ENCODE assay signal across 3 cellular contexts in the genomic region with DNA sequence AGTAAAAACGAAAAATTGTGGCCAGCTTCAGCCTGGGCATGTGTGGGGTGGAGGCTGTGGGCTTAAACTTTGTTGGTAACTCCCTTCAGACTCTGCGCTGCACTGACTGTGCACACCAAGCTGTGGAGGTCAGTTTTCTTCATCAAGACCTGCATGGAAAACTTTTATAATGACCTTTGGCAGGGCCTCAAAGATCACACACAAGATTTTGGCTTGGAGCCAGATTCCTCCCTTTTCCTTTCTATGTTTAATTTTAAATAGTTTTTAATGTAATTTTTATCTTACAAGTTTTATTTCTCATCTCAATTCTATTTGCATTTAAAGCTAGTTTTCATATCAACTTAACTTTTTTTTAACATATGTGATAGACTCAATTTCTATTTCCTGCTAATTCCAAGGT.
A peak's percentile ranks its signal among the peaks of the same experiment; 100 is the strongest.
TF ChIP-seq lines count a peak whose summit lies in the region.

No MANE protein-coding gene starts in this region.

TF ChIP-seq in Ishikawa, 13 proteins besides CTCF, POLR2A, EP300 and RAD21:
- TF ChIP-seq FOXM1 (IDR thresholded peaks at IDR 0.05; ENCODE audit: borderline replicate concordance, low read depth), result no peak
- TF ChIP-seq ZBTB7A (IDR thresholded peaks at IDR 0.05; ENCODE audit: low read depth), result no peak
- no peak for TF ChIP-seq YY1 (IDR thresholded peaks at IDR 0.05; ENCODE audit: low read depth)
- peak; percentile 68 for TF ChIP-seq NFIC (IDR thresholded peaks at IDR 0.05)
- TF ChIP-seq TCF12 (IDR thresholded peaks at IDR 0.05; ENCODE audit: low read depth), result no peak
- TF ChIP-seq, protein P1, sequence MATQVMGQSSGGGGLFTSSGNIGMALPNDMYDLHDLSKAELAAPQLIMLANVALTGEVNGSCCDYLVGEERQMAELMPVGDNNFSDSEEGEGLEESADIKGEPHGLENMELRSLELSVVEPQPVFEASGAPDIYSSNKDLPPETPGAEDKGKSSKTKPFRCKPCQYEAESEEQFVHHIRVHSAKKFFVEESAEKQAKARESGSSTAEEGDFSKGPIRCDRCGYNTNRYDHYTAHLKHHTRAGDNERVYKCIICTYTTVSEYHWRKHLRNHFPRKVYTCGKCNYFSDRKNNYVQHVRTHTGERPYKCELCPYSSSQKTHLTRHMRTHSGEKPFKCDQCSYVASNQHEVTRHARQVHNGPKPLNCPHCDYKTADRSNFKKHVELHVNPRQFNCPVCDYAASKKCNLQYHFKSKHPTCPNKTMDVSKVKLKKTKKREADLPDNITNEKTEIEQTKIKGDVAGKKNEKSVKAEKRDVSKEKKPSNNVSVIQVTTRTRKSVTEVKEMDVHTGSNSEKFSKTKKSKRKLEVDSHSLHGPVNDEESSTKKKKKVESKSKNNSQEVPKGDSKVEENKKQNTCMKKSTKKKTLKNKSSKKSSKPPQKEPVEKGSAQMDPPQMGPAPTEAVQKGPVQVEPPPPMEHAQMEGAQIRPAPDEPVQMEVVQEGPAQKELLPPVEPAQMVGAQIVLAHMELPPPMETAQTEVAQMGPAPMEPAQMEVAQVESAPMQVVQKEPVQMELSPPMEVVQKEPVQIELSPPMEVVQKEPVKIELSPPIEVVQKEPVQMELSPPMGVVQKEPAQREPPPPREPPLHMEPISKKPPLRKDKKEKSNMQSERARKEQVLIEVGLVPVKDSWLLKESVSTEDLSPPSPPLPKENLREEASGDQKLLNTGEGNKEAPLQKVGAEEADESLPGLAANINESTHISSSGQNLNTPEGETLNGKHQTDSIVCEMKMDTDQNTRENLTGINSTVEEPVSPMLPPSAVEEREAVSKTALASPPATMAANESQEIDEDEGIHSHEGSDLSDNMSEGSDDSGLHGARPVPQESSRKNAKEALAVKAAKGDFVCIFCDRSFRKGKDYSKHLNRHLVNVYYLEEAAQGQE (IDR thresholded peaks at IDR 0.05; ENCODE audit: low read depth), result no peak
TF ChIP-seq in Ishikawa: peak in this region for 1.

TF ChIP-seq in GM12878, 131 proteins besides CTCF, POLR2A, EP300 and RAD21:
- no peak for TF ChIP-seq HDAC2 (IDR thresholded peaks at IDR 0.05)
- TF ChIP-seq BACH1 (IDR thresholded peaks at IDR 0.05; ENCODE audit: borderline replicate concordance), result no peak
- TF ChIP-seq ZNF274 (IDR thresholded peaks at IDR 0.05; ENCODE audit: insufficient read depth, insufficient read length), result no peak

TF ChIP-seq in endothelial cell of umbilical vein, 7 proteins besides CTCF, POLR2A, EP300 and RAD21:
- TF ChIP-seq EZH2 (IDR thresholded peaks at IDR 0.05; ENCODE audit: borderline replicate concordance, low read depth, low read length, severe bottlenecking), result no peak
- TF ChIP-seq FOS (IDR thresholded peaks at IDR 0.05; ENCODE audit: borderline replicate concordance, insufficient read depth, low read length), result no peak
- TF ChIP-seq, protein P2, sequence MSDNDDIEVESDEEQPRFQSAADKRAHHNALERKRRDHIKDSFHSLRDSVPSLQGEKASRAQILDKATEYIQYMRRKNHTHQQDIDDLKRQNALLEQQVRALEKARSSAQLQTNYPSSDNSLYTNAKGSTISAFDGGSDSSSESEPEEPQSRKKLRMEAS (IDR thresholded peaks at IDR 0.05; ENCODE audit: insufficient read depth, insufficient read length), result no peak
